7 cellular contexts compared by ENCODE assay signal in genomic region chr19:55494172-55494761, GRCh38. TPM values are rescaled to one million over a fixed set of nuclear protein-coding genes. Genes with fewer than 3 reads are reported as not detected.
DNase-seq lines count a peak whose midpoint lies in the region; ATAC-seq lines count a peak whose summit lies in the region.
"Had no signal": no experiment of that assay in that cellular context is flagged by ENCODE, and none has a peak within 500 bp of the region (broad histone marks: within the 10 kb centered on the region; RNA-seq: fewer than 3 reads in every experiment).

No MANE protein-coding gene starts in this region.

- peaks cover 3 to 9% of the 10 kb centered on the region in 2 donors for H3K27me3 ChIP-seq in mucosa of rectum (ENCODE audit: control insufficient read depth in 2 of 2, insufficient read depth in 2 of 2, low read length in 2 of 2)

- peak; percentile 53 for ATAC-seq in activated naive CD8-positive, alpha-beta T cell treated with anti-CD3 and anti-CD28 coated beads, Interleukin-2, amount 10 ng/mL, durations not matched to agents 7 days and 5 days (ENCODE audit: low read depth)
- no peak for ATAC-seq in left colon

- H3K4me3 Mint-ChIP-seq in activated naive CD8-positive, alpha-beta T cell treated with anti-CD3 and anti-CD28 coated beads, Interleukin-2, amount 10 ng/mL, durations not matched to agents 7 days and 5 days: peak overlapping the region; percentile 74

- intact Hi-C loops in left colon (cut with DNase I, micrococcal nuclease): no loop called here

- H3K27me3 Mint-ChIP-seq in activated naive CD8-positive, alpha-beta T cell treated with anti-CD3 and anti-CD28 coated beads, Interleukin-2, amount 10 ng/mL, durations not matched to agents 7 days and 5 days: peaks cover 6% of the 10 kb centered on the region

- H3K27ac ChIP-seq in mucosa of rectum (ENCODE audit: low read depth in 2 of 2, low read length in 2 of 2): peak overlapping the region; percentile 41 to 58

- H3K36me3 Mint-ChIP-seq in activated naive CD8-positive, alpha-beta T cell treated with anti-CD3 and anti-CD28 coated beads, Interleukin-2, amount 10 ng/mL, durations not matched to agents 7 days and 5 days: no peaks in the 10 kb centered on the region

- no peaks in the 10 kb centered on the region for H3K4me1 Mint-ChIP-seq in activated naive CD8-positive, alpha-beta T cell treated with anti-CD3 and anti-CD28 coated beads, Interleukin-2, amount 10 ng/mL, durations not matched to agents 7 days and 5 days

- peak overlapping the region in 1 of 2 donors; percentile 53 for H3K9ac ChIP-seq in mucosa of rectum (ENCODE audit: low read depth in 1 of 2, low read length in 2 of 2)

- no peaks in the 10 kb centered on the region for H3K9me3 ChIP-seq in mucosa of rectum (ENCODE audit: control insufficient read depth in 2 of 2, low read length in 2 of 2)

- DNase-seq in CD1c-positive myeloid dendritic cell (ENCODE audit: extremely low spot score) (peak; percentile 19), NCI-H2171 treated with DMSO at 0.1 percent for 48 hours (lab: John Stamatoyannopoulos, UW) (no peak), left colon (no peak)
- DNase-seq in activated naive CD8-positive, alpha-beta T cell treated with anti-CD3 and anti-CD28 coated beads, Interleukin-2, amount 10 ng/mL, durations not matched to agents 7 days and 5 days: peak; percentile 35
- no peak for DNase-seq in NK-92 treated with Interleukin-12 subunit alpha and Interleukin-12 subunit beta, amount 100 ng/mL, for 24 hours (lab: John Stamatoyannopoulos, UW)

- POLR2A ChIA-PET in activated naive CD8-positive, alpha-beta T cell treated with anti-CD3 and anti-CD28 coated beads, Interleukin-2, amount 10 ng/mL, durations not matched to agents 7 days and 5 days (lab: Charles Lee): interaction anchor here (0.9 to 1.2 kb wide), 3 partner anchors 9 to 138 kb away, joined by 3 to 7 read pairs (median 3); partner anchors contain the start of gene NAT14

- no peaks in the 10 kb centered on the region for H3K9me3 Mint-ChIP-seq in activated naive CD8-positive, alpha-beta T cell treated with anti-CD3 and anti-CD28 coated beads, Interleukin-2, amount 10 ng/mL, durations not matched to agents 7 days and 5 days

- H3K4me3 ChIP-seq in mucosa of rectum (ENCODE audit: low read length in 2 of 2): peak overlapping the region in 1 of 2 donors; percentile 22

- peak overlapping the region; percentile 63 for H3K27ac Mint-ChIP-seq in activated naive CD8-positive, alpha-beta T cell treated with anti-CD3 and anti-CD28 coated beads, Interleukin-2, amount 10 ng/mL, durations not matched to agents 7 days and 5 days

- no peaks in the 10 kb centered on the region for H3K36me3 ChIP-seq in mucosa of rectum (ENCODE audit: control insufficient read depth in 2 of 2, insufficient read depth in 2 of 2, low read length in 2 of 2)

- H3K4me1 ChIP-seq in mucosa of rectum (ENCODE audit: control insufficient read depth in 2 of 2, insufficient read depth in 2 of 2, low read length in 2 of 2): peaks cover 0 to 5% of the 10 kb centered on the region in 2 donors

RNA-seq across cellular contexts. Expression of gene SSC5D, which starts 6.0 kb away (rescaled TPM):
- total RNA-seq in activated naive CD8-positive, alpha-beta T cell treated with anti-CD3 and anti-CD28 coated beads, Interleukin-2, amount 10 ng/mL, durations not matched to agents 7 days and 5 days: 1 to 10 TPM in 1 of 2 experiments, under 1 TPM in 1; 0.86 to 1.1 TPM
- total RNA-seq in left colon: 1 to 10 TPM; 2.6 to 5.8 TPM

RNA-seq across cellular contexts. Expression of gene NAT14, which starts 9.3 kb away (rescaled TPM):
- 10 to 100 TPM; 14.5 to 15.0 TPM for total RNA-seq in activated naive CD8-positive, alpha-beta T cell treated with anti-CD3 and anti-CD28 coated beads, Interleukin-2, amount 10 ng/mL, durations not matched to agents 7 days and 5 days
- 1 to 10 TPM; 4.0 to 4.8 TPM for total RNA-seq in left colon

RNA-seq across cellular contexts. Expression of gene ZNF628, which starts 17.9 kb away (rescaled TPM):
- total RNA-seq in activated naive CD8-positive, alpha-beta T cell treated with anti-CD3 and anti-CD28 coated beads, Interleukin-2, amount 10 ng/mL, durations not matched to agents 7 days and 5 days: 10 to 100 TPM in 1 of 2 experiments, 1 to 10 TPM in 1; 9.4 to 11.5 TPM
- total RNA-seq in left colon: 10 to 100 TPM in 1 of 2 donors, 1 to 10 TPM in 1; 8.0 to 10.3 TPM

RNA-seq across cellular contexts. Expression of gene C19orf85, which starts 29.7 kb away (rescaled TPM):
- total RNA-seq in activated naive CD8-positive, alpha-beta T cell treated with anti-CD3 and anti-CD28 coated beads, Interleukin-2, amount 10 ng/mL, durations not matched to agents 7 days and 5 days: not detected
- not detected for total RNA-seq in left colon
- total RNA-seq: NCI-H460 had no signal

RNA-seq across cellular contexts. Expression of gene ISOC2, which starts 32.8 kb away (rescaled TPM):
- 10 to 100 TPM; 13.7 to 16.8 TPM for total RNA-seq in activated naive CD8-positive, alpha-beta T cell treated with anti-CD3 and anti-CD28 coated beads, Interleukin-2, amount 10 ng/mL, durations not matched to agents 7 days and 5 days
- 100 to 1,000 TPM in 1 of 2 donors, 10 to 100 TPM in 1; 63.5 to 115 TPM for total RNA-seq in left colon

Comparison
In these comparisons a context has a peak if more than half of its experiments do, and no peak if none do; other contexts are left out.
1. DNase-seq: peak in CD1c-positive myeloid dendritic cell (single experiment) and activated naive CD8-positive, alpha-beta T cell treated with anti-CD3 and anti-CD28 coated beads, Interleukin-2, amount 10 ng/mL, durations not matched to agents 7 days and 5 days (single experiment); none in NCI-H2171 treated with DMSO at 0.1 percent for 48 hours (single experiment), left colon (0 of 2) and NK-92 treated with Interleukin-12 subunit alpha and Interleukin-12 subunit beta, amount 100 ng/mL, for 24 hours (single experiment).